ENCODE assay signal across 2 cellular contexts in genomic region chr15:28660744-28661143, GRCh38. TPM values are rescaled to one million over a fixed set of nuclear protein-coding genes. Genes with fewer than 3 reads are reported as not detected.
"Had no signal": no experiment of that assay in that cellular context is flagged by ENCODE, and none has a peak within 500 bp of the region (broad histone marks: within the 10 kb centered on the region; RNA-seq: fewer than 3 reads in every experiment).

No MANE protein-coding gene starts in this region.

RNA-seq across cellular contexts. Expression of gene GOLGA8M, which starts 51.5 kb away (rescaled TPM):
- total RNA-seq: stomach, suprapubic skin had no signal
- polyA plus RNA-seq: stomach had no signal
